In genomic region chr19:29679598-29680210, GRCh38 we compare ENCODE assay signal across 2 cellular contexts.
TF ChIP-seq lines count a peak whose summit lies in the region.

No MANE protein-coding gene starts in this region.

TF ChIP-seq in A549, 52 proteins besides CTCF, POLR2A, EP300 and RAD21:
- TF ChIP-seq JUN (IDR thresholded peaks at IDR 0.05) (no peak), USF2 (IDR thresholded peaks at IDR 0.05) (no peak), ZFP36 (IDR thresholded peaks at IDR 0.05; ENCODE audit: borderline replicate concordance, partially characterized antibody) (peak; percentile 74), E2F6 (IDR thresholded peaks at IDR 0.05; ENCODE audit: borderline replicate concordance, low read depth) (no peak), ZC3H11A (IDR thresholded peaks at IDR 0.05) (no peak)

TF ChIP-seq in GM12878, 131 proteins besides CTCF, POLR2A, EP300 and RAD21:
- no peak for TF ChIP-seq CBX5 (IDR thresholded peaks at IDR 0.05; ENCODE audit: low read depth)
- no peak for TF ChIP-seq MLLT1 (IDR thresholded peaks at IDR 0.05)
- TF ChIP-seq POU2F2 (IDR thresholded peaks at IDR 0.05; ENCODE audit: borderline replicate concordance, low read depth, low read length): no peak
- TF ChIP-seq BRCA1 (IDR thresholded peaks at IDR 0.05; ENCODE audit: low read depth, low read length): no peak
- no peak for TF ChIP-seq SRF (IDR thresholded peaks at IDR 0.05; ENCODE audit: low read depth in 2 of 2, low read length in 2 of 2)
- TF ChIP-seq ZBTB4 (CRISPR knock-in tag; IDR thresholded peaks at IDR 0.05): no peak
- TF ChIP-seq REST (IDR thresholded peaks at IDR 0.05; ENCODE audit: low read depth, low read length): no peak
- no peak for TF ChIP-seq TBL1XR1 (IDR thresholded peaks at IDR 0.05; ENCODE audit: low read depth, low read length)
- TF ChIP-seq RAD51 (IDR thresholded peaks at IDR 0.05): no peak
- no peak for TF ChIP-seq ZNF207 (IDR thresholded peaks at IDR 0.05; ENCODE audit: borderline replicate concordance)
TF ChIP-seq in GM12878: peak in this region for 0.
